In genomic region chr2:41878056-41878455, GRCh38 we compare ENCODE assay signal across 23 cellular contexts.
A peak's percentile ranks its signal among the peaks of the same experiment; 100 is the strongest.
DNase-seq lines count a peak whose midpoint lies in the region; ATAC-seq, FAIRE-seq and TF ChIP-seq lines count a peak whose summit lies in the region.
"Had no signal": no experiment of that assay in that cellular context is flagged by ENCODE, and none has a peak within 500 bp of the region (broad histone marks: within the 10 kb centered on the region; RNA-seq: fewer than 3 reads in every experiment).

No MANE protein-coding gene starts in this region.

- no peak for DNase-seq in HepG2 (ENCODE audit: low spot score)
- DNase-seq in right lobe of liver, result no peak
- DNase-seq in caudate nucleus (lab: John Stamatoyannopoulos, UW), result no peak
- DNase-seq in osteocyte (ENCODE audit: extremely low spot score, unreplicated experiment), result peak; percentile 68
- DNase-seq in activated T-cell treated with anti-CD3 and anti-CD28 coated beads, Interleukin-2, amount 50 U/mL, for 48 hours, result no peak
- DNase-seq in esophagus squamous epithelium (lab: John Stamatoyannopoulos, UW), result no peak
- DNase-seq in left colon, result no peak
- DNase-seq: Calu3; CD8-positive, alpha-beta memory T cell; DMS53; GDM1; H7; HFFc6; MG63; NCI-H187 treated with DMSO at 0.1 percent for 48 hours; NCI-H82; SIG-M5 had no signal

- intact Hi-C loops in HepG2 (cut with micrococcal nuclease; ENCODE audit: unreplicated experiment), result no loop called here
- intact Hi-C loops in right lobe of liver (cut with DNase I), result loop anchor here in 1 of 2 donors (5.0 kb wide), 1 partner anchor 194 kb away; no protein-coding TSS in a partner anchor
- intact Hi-C loops in esophagus squamous epithelium (cut with DNase I), result no loop called here
- intact Hi-C loops in left colon (cut with DNase I, micrococcal nuclease), result no loop called here

- H2AFZ ChIP-seq in HepG2 (ENCODE audit: low read length), result no peak overlapping the region

- H3K27me3 ChIP-seq in HepG2 (ENCODE audit: control insufficient read depth in 1 of 2, insufficient read depth in 2 of 2, low read length in 2 of 2), result peaks cover 2 to 49% of the 10 kb centered on the region in 2 experiments
- no peaks in the 10 kb centered on the region for H3K27me3 ChIP-seq in right lobe of liver
- H3K27me3 ChIP-seq in esophagus squamous epithelium, result peaks cover 0 to 4% (median 0%) of the 10 kb centered on the region in 4 donors
- H3K27me3 ChIP-seq: MG63 had no signal

- no peak overlapping the region for H3K27ac Mint-ChIP-seq in osteocyte (ENCODE audit: unreplicated experiment)
- H3K27ac Mint-ChIP-seq: HFFc6 had no signal

- H3K27ac ChIP-seq in HepG2 (ENCODE audit: extremely low read length, insufficient read depth, low read length), result no peak overlapping the region
- H3K27ac ChIP-seq in right lobe of liver, result no peak overlapping the region
- peak overlapping the region; percentile 5 for H3K27ac ChIP-seq in caudate nucleus (ENCODE audit: low read depth, low read length)
- H3K27ac ChIP-seq in esophagus squamous epithelium, result no peak overlapping the region
- H3K27ac ChIP-seq: 22Rv1, C4-2B had no signal

- no peaks in the 10 kb centered on the region for H3K9me3 Mint-ChIP-seq in osteocyte (ENCODE audit: unreplicated experiment)
- H3K9me3 Mint-ChIP-seq: CD8-positive, alpha-beta memory T cell; HFFc6 had no signal

- ATAC-seq in HepG2 (peak; percentile 16; the same call in 2 of the 3 replicates), right lobe of liver (no peak), left colon (no peak), GM21723 (IDR thresholded peaks at IDR 0.05; ENCODE audit: unreplicated experiment) (no peak)
- ATAC-seq: K562, Panc1, SK-N-SH treated with all-trans-retinoic acid at 6 μM for 48 hours had no signal

- H3K27me3 Mint-ChIP-seq in osteocyte (ENCODE audit: unreplicated experiment), result no peaks in the 10 kb centered on the region

- POLR2A ChIA-PET in HepG2 (lab: Yijun Ruan, JAX), result no interaction called here

- 76% methylated on average over 8 of the region's 10 CpGs for WGBS in HepG2 (ENCODE audit: low lambda C conversion rate)
- no CpG with 5 or more reads among the region's 10 CpGs for WGBS in right lobe of liver (ENCODE audit: insufficient coverage, low coverage, low lambda C conversion rate, missing lambda C conversion rate)
- 94 to 96% methylated on average over 5 to 8 of the region's 10 CpGs for WGBS in esophagus squamous epithelium, 2 donors

- H3K9ac ChIP-seq in HepG2 (ENCODE audit: insufficient read depth, low read depth, low read length), result no peak overlapping the region

- CTCF ChIA-PET in HepG2 (lab: Yijun Ruan, JAX; ENCODE audit: low intra/inter-chr PET ratio, low total read pairs), result no interaction called here

- no peaks in the 10 kb centered on the region for H3K36me3 Mint-ChIP-seq in osteocyte (ENCODE audit: unreplicated experiment)

- H3K4me3 ChIP-seq in HepG2 (replicated peaks in 1 of 3; ENCODE audit: insufficient read depth in 1 of 3, low read depth in 2 of 3, low read length in 3 of 3), result no peak overlapping the region
- no peak overlapping the region for H3K4me3 ChIP-seq in right lobe of liver
- no peak overlapping the region for H3K4me3 ChIP-seq in esophagus squamous epithelium
- H3K4me3 ChIP-seq: K562, MG63 had no signal

- no peaks in the 10 kb centered on the region for H3K79me2 ChIP-seq in HepG2 (ENCODE audit: insufficient read depth, low read length)

- TF ChIP-seq CTCF in HepG2 (CRISPR knock-in tag; IDR thresholded peaks at IDR 0.05) (no peak), right lobe of liver (IDR thresholded peaks at IDR 0.05) (no peak), osteocyte (IDR thresholded peaks at IDR 0.05) (no peak), esophagus squamous epithelium (IDR thresholded peaks at IDR 0.05) (no peak)

- BruUV-seq in HepG2 (replicated peaks; lab: Mats Ljungman, UMichigan), result no TSS peak

- no peak for TF ChIP-seq RAD21 in HepG2 (CRISPR knock-in tag; IDR thresholded peaks at IDR 0.05)

- H3K4me1 ChIP-seq in HepG2 (ENCODE audit: insufficient read depth, low read length), result peaks cover 15% of the 10 kb centered on the region
- H3K4me1 ChIP-seq in right lobe of liver, result peaks cover 0 to 23% (median 0%) of the 10 kb centered on the region in 4 donors
- H3K4me1 ChIP-seq in esophagus squamous epithelium, result peaks cover 0 to 13% (median 0%) of the 10 kb centered on the region in 3 donors

- H3K9me3 ChIP-seq in HepG2 (ENCODE audit: low read length) (no peaks in the 10 kb centered on the region), right lobe of liver (peaks cover 0 to 1% (median 0%) of the 10 kb centered on the region in 4 donors), esophagus squamous epithelium (no peaks in the 10 kb centered on the region)
- H3K9me3 ChIP-seq: MG63 had no signal

- FAIRE-seq in HepG2 (lab: Jason Lieb, UNC), result no peak
- FAIRE-seq: K562 had no signal

- H4K20me1 ChIP-seq in HepG2 (ENCODE audit: insufficient read depth, low read length), result no peaks in the 10 kb centered on the region

- no peak overlapping the region for H3K4me3 Mint-ChIP-seq in osteocyte (ENCODE audit: unreplicated experiment)
- H3K4me3 Mint-ChIP-seq: CD8-positive, alpha-beta memory T cell; HFFc6 had no signal

- TF ChIP-seq POLR2A in HepG2 (IDR thresholded peaks at IDR 0.05; ENCODE audit: insufficient read depth in 1 of 2, low read depth in 2 of 2, low read length in 2 of 2), result no peak
- TF ChIP-seq POLR2A in right lobe of liver (IDR thresholded peaks at IDR 0.05), result no peak
- TF ChIP-seq POLR2A in esophagus squamous epithelium (IDR thresholded peaks at IDR 0.05), result no peak

- in situ Hi-C loops in HepG2 (cut with HindIII; ENCODE audit: extremely low pct_ligation_motif_present, low pct_unique_long_range_greater_than_20kb), result no loop called here

- H3K36me3 ChIP-seq in HepG2 (replicated peaks in 1 of 2; ENCODE audit: control insufficient read depth in 1 of 2, insufficient read depth in 2 of 2, low read length in 2 of 2) (no peaks in the 10 kb centered on the region), right lobe of liver (no peaks in the 10 kb centered on the region), esophagus squamous epithelium (no peaks in the 10 kb centered on the region)
- H3K36me3 ChIP-seq: MG63 had no signal

- H3K4me2 ChIP-seq in HepG2 (ENCODE audit: low read depth, low read length), result no peak overlapping the region

- TF ChIP-seq EP300 in HepG2 (IDR thresholded peaks at IDR 0.05; ENCODE audit: low read depth in 2 of 2, low read length in 2 of 2) (no peak), HepG2 (CRISPR knock-in tag; IDR thresholded peaks at IDR 0.05; ENCODE audit: borderline replicate concordance) (no peak)

- H3K4me1 Mint-ChIP-seq in osteocyte (ENCODE audit: unreplicated experiment), result peaks cover 9% of the 10 kb centered on the region

TF ChIP-seq in HepG2, 621 proteins besides CTCF, POLR2A, EP300 and RAD21:
- TF ChIP-seq KMT2B (CRISPR knock-in tag; IDR thresholded peaks at IDR 0.05), result no peak
- no peak for TF ChIP-seq HOXA7 (CRISPR knock-in tag; IDR thresholded peaks at IDR 0.05)
- TF ChIP-seq HOXA9 (CRISPR knock-in tag; IDR thresholded peaks at IDR 0.05; ENCODE audit: borderline replicate concordance), result no peak
- TF ChIP-seq ATF7 (IDR thresholded peaks at IDR 0.05), result no peak
- TF ChIP-seq ATF7 (CRISPR knock-in tag; IDR thresholded peaks at IDR 0.05), result no peak
- TF ChIP-seq PRDM15 (CRISPR knock-in tag; IDR thresholded peaks at IDR 0.05), result no peak
- no peak for TF ChIP-seq ATF1 (CRISPR knock-in tag; IDR thresholded peaks at IDR 0.05)
- no peak for TF ChIP-seq SMARCE1 (IDR thresholded peaks at IDR 0.05; ENCODE audit: borderline replicate concordance)
- no peak for TF ChIP-seq ZNF672 (CRISPR knock-in tag; IDR thresholded peaks at IDR 0.05)
- no peak for TF ChIP-seq ATAD3A (CRISPR knock-in tag; IDR thresholded peaks at IDR 0.05)
- no peak for TF ChIP-seq ZKSCAN8 (CRISPR knock-in tag; IDR thresholded peaks at IDR 0.05; ENCODE audit: borderline replicate concordance)
- TF ChIP-seq XRCC5 (optimal IDR thresholded peaks at IDR 0.05; ENCODE audit: low read length), result no peak
- TF ChIP-seq CHD4 (IDR thresholded peaks at IDR 0.05; ENCODE audit: borderline replicate concordance, low read length), result no peak
- no peak for TF ChIP-seq BHLHE40 (IDR thresholded peaks at IDR 0.05; ENCODE audit: low read length)
